Comparison of ENCODE assay signal across 8 cellular contexts in genomic region chrX:103405009-103405333, GRCh38. TPM values are rescaled to one million over a fixed set of nuclear protein-coding genes. Genes with fewer than 3 reads are reported as not detected.
DNase-seq lines count a peak whose midpoint lies in the region; ATAC-seq and TF ChIP-seq lines count a peak whose summit lies in the region.

No MANE protein-coding gene starts in this region.

- WGBS in esophagus squamous epithelium, 2 donors: 4 to 17% methylated on average over 4 to 5 of the region's 7 CpGs
- 1 to 5% methylated on average over 7 of the region's 7 CpGs for WGBS in sigmoid colon, 2 donors

- H2AFZ ChIP-seq in MM.1S (ENCODE audit: low read length): peak overlapping the region; percentile 59

- no peaks in the 10 kb centered on the region for H3K36me3 ChIP-seq in MM.1S (replicated peaks; ENCODE audit: insufficient read depth, low read length)
- no peaks in the 10 kb centered on the region for H3K36me3 ChIP-seq in esophagus squamous epithelium
- H3K36me3 ChIP-seq in sigmoid colon: no peaks in the 10 kb centered on the region

- no peaks in the 10 kb centered on the region for H4K20me1 ChIP-seq in MM.1S (ENCODE audit: insufficient read depth, low read length)

- no peaks in the 10 kb centered on the region for H3F3A ChIP-seq in MM.1S (ENCODE audit: insufficient read depth, low read length)

- intact Hi-C loops in esophagus squamous epithelium (cut with DNase I) (no loop called here), sigmoid colon (cut with DNase I) (no loop called here)

- TF ChIP-seq CTCF in MM.1S (IDR thresholded peaks at IDR 0.05; ENCODE audit: low read length) (no peak), esophagus squamous epithelium (IDR thresholded peaks at IDR 0.05) (no peak), sigmoid colon (IDR thresholded peaks at IDR 0.05) (no peak), omental fat pad (IDR thresholded peaks at IDR 0.05) (no peak)

- H3K4me3 ChIP-seq in MM.1S (ENCODE audit: low read length) (peak overlapping the region; percentile 64), esophagus squamous epithelium (peak overlapping the region; percentile 14 to 57 (median 40)), sigmoid colon (peak overlapping the region; percentile 34 to 54 (median 40))

- H3K4me2 ChIP-seq in MM.1S (ENCODE audit: low read depth, low read length): peak overlapping the region; percentile 67

- H3K27ac ChIP-seq in MM.1S (ENCODE audit: low read length) (no peak overlapping the region; the same call in 1 of the 2 replicates), esophagus squamous epithelium (no peak overlapping the region), sigmoid colon (peak overlapping the region in 1 of 4 donors; percentile 32)

- H3K9me3 ChIP-seq in MM.1S (replicated peaks; ENCODE audit: insufficient read depth, low read length) (no peaks in the 10 kb centered on the region), esophagus squamous epithelium (no peaks in the 10 kb centered on the region), sigmoid colon (no peaks in the 10 kb centered on the region)

- peak; percentile 23 for ATAC-seq in GM21447 (IDR thresholded peaks at IDR 0.05; ENCODE audit: unreplicated experiment)
- ATAC-seq in omental fat pad (ENCODE audit: low FRiP score): no peak

- H3K4me1 ChIP-seq in MM.1S (ENCODE audit: low read length): 0 out of 2 replicates have a peak, but pooled peaks cover 4% of the 10 kb centered on the region
- H3K4me1 ChIP-seq in esophagus squamous epithelium: no peaks in the 10 kb centered on the region
- H3K4me1 ChIP-seq in sigmoid colon: no peaks in the 10 kb centered on the region

- DNase-seq in MM.1S (no peak), esophagus squamous epithelium (lab: John Stamatoyannopoulos, UW) (no peak), sigmoid colon (no peak), AG08396 (ENCODE audit: low spot score) (no peak), foreskin melanocyte (no peak), omental fat pad (ENCODE audit: low spot score) (no peak), SKM-1 (lab: John Stamatoyannopoulos, UW; ENCODE audit: unreplicated experiment) (no peak)

- peak overlapping the region; percentile 56 for H3K9ac ChIP-seq in MM.1S (ENCODE audit: low read length)

- TF ChIP-seq POLR2A in esophagus squamous epithelium (IDR thresholded peaks at IDR 0.05) (no peak), sigmoid colon (IDR thresholded peaks at IDR 0.05) (no peak)

- no peaks in the 10 kb centered on the region for H3K79me2 ChIP-seq in MM.1S (ENCODE audit: low read length)

- no peaks in the 10 kb centered on the region for H3K9me2 ChIP-seq in MM.1S (replicated peaks; ENCODE audit: insufficient read depth, low read length)

- H3K27me3 ChIP-seq in MM.1S (replicated peaks; ENCODE audit: insufficient read depth, low read length) (no peaks in the 10 kb centered on the region), esophagus squamous epithelium (no peaks in the 10 kb centered on the region), sigmoid colon (no peaks in the 10 kb centered on the region)

- TF ChIP-seq EP300 in sigmoid colon (IDR thresholded peaks at IDR 0.05): no peak

RNA-seq across cellular contexts. Expression of gene BEX3, which starts 28.6 kb away (rescaled TPM):
- total RNA-seq in esophagus squamous epithelium: 100 to 1,000 TPM in 1 of 4 donors, 10 to 100 TPM in 3; 32.7 to 104 (median 44.7) TPM
- 100 to 1,000 TPM; 125 to 150 (median 135) TPM for total RNA-seq in sigmoid colon
- polyA plus RNA-seq in sigmoid colon: 10 to 100 TPM; 39.1 to 77.5 (median 62.6) TPM
- 100 to 1,000 TPM in 3 of 4 donors, 10 to 100 TPM in 1; 68.5 to 157 (median 110) TPM for total RNA-seq in omental fat pad

RNA-seq across cellular contexts. Expression of gene TCEAL9, which starts 48.7 kb away (rescaled TPM):
- 10 to 100 TPM; 23.0 to 65.5 (median 35.7) TPM for total RNA-seq in esophagus squamous epithelium
- total RNA-seq in sigmoid colon: 10 to 100 TPM; 58.9 to 81.1 (median 74.9) TPM
- polyA plus RNA-seq in sigmoid colon: 10 to 100 TPM; 52.4 to 93.7 (median 92.9) TPM
- 100 to 1,000 TPM in 1 of 4 donors, 10 to 100 TPM in 3; 55.2 to 129 (median 70.8) TPM for total RNA-seq in omental fat pad
